Comparison of ENCODE assay signal across 15 cellular contexts in genomic region chr15:62606376-62607164, GRCh38.
DNase-seq lines count a peak whose midpoint lies in the region; ATAC-seq and TF ChIP-seq lines count a peak whose summit lies in the region.
"Had no signal": no experiment of that assay in that cellular context is flagged by ENCODE, and none has a peak within 500 bp of the region (broad histone marks: within the 10 kb centered on the region; RNA-seq: fewer than 3 reads in every experiment).

No MANE protein-coding gene starts in this region.

- no peak overlapping the region for H3K4me3 Mint-ChIP-seq in nephron progenitor cell
- H3K4me3 Mint-ChIP-seq: activated CD4-positive, alpha-beta T cell treated with anti-CD3 and anti-CD28 coated beads, Interleukin-2, amount 10 ng/mL, durations not matched to agents 24 days and 14 days; CD8-positive, alpha-beta memory T cell had no signal

- ATAC-seq in GM18870 (IDR thresholded peaks at IDR 0.05; ENCODE audit: unreplicated experiment) = no peak

- H3K9me3 Mint-ChIP-seq in nephron progenitor cell = no peaks in the 10 kb centered on the region
- H3K9me3 Mint-ChIP-seq: activated CD4-positive, alpha-beta T cell treated with anti-CD3 and anti-CD28 coated beads, Interleukin-2, amount 10 ng/mL, durations not matched to agents 24 days and 14 days; CD8-positive, alpha-beta memory T cell had no signal

- intact Hi-C loops in head of caudate nucleus (cut with DNase I) = loop anchor here (5.0 kb wide), 1 partner anchor 149 kb away; no protein-coding TSS in a partner anchor

- no peak for TF ChIP-seq CTCF in AG10803 (conservative IDR thresholded peaks at IDR 0.05; ENCODE audit: low read length)
- TF ChIP-seq CTCF in choroid plexus epithelial cell (conservative IDR thresholded peaks at IDR 0.05; ENCODE audit: low read depth, low read length) = no peak
- TF ChIP-seq CTCF in nephron progenitor cell (IDR thresholded peaks at IDR 0.05) = no peak

- H3K4me3 ChIP-seq in AG10803 (ENCODE audit: low read length) = no peak overlapping the region
- H3K4me3 ChIP-seq in choroid plexus epithelial cell (ENCODE audit: low read depth, low read length) = no peak overlapping the region
- H3K4me3 ChIP-seq: adrenal gland, gastrocnemius medialis, Peyer's patch, suprapubic skin had no signal

- peak; percentile 100 for DNase-seq in AG10803 (ENCODE audit: low read depth)
- DNase-seq in NCI-H226 = peak; percentile 99
- peak; percentile 99 for DNase-seq in choroid plexus epithelial cell (ENCODE audit: low read depth)
- no peak for DNase-seq in nephron progenitor cell
- DNase-seq in SKM-1 treated with dmso at 0.1 percent for 144 hours (lab: John Stamatoyannopoulos, UW; ENCODE audit: unreplicated experiment) = no peak
- no peak for DNase-seq in head of caudate nucleus
- DNase-seq in DMS53 treated with DMSO at 0.1 percent for 48 hours (lab: John Stamatoyannopoulos, UW; ENCODE audit: unreplicated experiment) = no peak
- DNase-seq: activated CD4-positive, alpha-beta T cell treated with anti-CD3 and anti-CD28 coated beads, Interleukin-2, amount 10 ng/mL, durations not matched to agents 24 days and 14 days; CD8-positive, alpha-beta memory T cell; gastrocnemius medialis; NCI-H1436; Peyer's patch had no signal

- H3K4me1 Mint-ChIP-seq in nephron progenitor cell = peaks cover 22% of the 10 kb centered on the region
- H3K4me1 Mint-ChIP-seq: activated CD4-positive, alpha-beta T cell treated with anti-CD3 and anti-CD28 coated beads, Interleukin-2, amount 10 ng/mL, durations not matched to agents 24 days and 14 days; CD8-positive, alpha-beta memory T cell had no signal

- H3K27me3 Mint-ChIP-seq in nephron progenitor cell (ENCODE audit: low read depth, poor library complexity) = peaks cover 5% of the 10 kb centered on the region

- H3K27ac Mint-ChIP-seq in nephron progenitor cell = peak overlapping the region; percentile 50
- H3K27ac Mint-ChIP-seq: activated CD4-positive, alpha-beta T cell treated with anti-CD3 and anti-CD28 coated beads, Interleukin-2, amount 10 ng/mL, durations not matched to agents 24 days and 14 days had no signal

- H3K36me3 Mint-ChIP-seq in nephron progenitor cell (ENCODE audit: low read depth) = no peaks in the 10 kb centered on the region

Comparison
In these comparisons a context has a peak if more than half of its experiments do, and no peak if none do; other contexts are left out.
1. DNase-seq: peak in AG10803 (single experiment), NCI-H226 (single experiment) and choroid plexus epithelial cell (single experiment); none in nephron progenitor cell (single experiment), SKM-1 treated with dmso at 0.1 percent for 144 hours (single experiment), head of caudate nucleus (0 of 42) and DMS53 treated with DMSO at 0.1 percent for 48 hours (single experiment).